ENCODE assay signal across 16 cellular contexts in genomic region chr20:15155848-15156401, GRCh38.
A peak's percentile ranks its signal among the peaks of the same experiment; 100 is the strongest.
DNase-seq lines count a peak whose midpoint lies in the region; ATAC-seq and TF ChIP-seq lines count a peak whose summit lies in the region.
"Had no signal": no experiment of that assay in that cellular context is flagged by ENCODE, and none has a peak within 500 bp of the region (broad histone marks: within the 10 kb centered on the region; RNA-seq: fewer than 3 reads in every experiment).

No MANE protein-coding gene starts in this region.

- no peak overlapping the region for H3K4me3 Mint-ChIP-seq in stimulated activated effector memory CD8-positive, alpha-beta T cell treated with anti-CD3 and anti-CD28 coated beads, Interleukin-12 subunit alpha, Interleukin-12 subunit beta, amount 100 ng/mL, for 72 hours
- H3K4me3 Mint-ChIP-seq: CD4-positive, CD25-positive, alpha-beta regulatory T cell had no signal

- DNase-seq in activated naive CD4-positive, alpha-beta T cell treated with anti-CD3 and anti-CD28 coated beads, Interleukin-2, amount 50 U/mL, for 72 hours (ENCODE audit: low spot score in 2 of 2) = no peak
- DNase-seq in activated naive CD4-positive, alpha-beta T cell treated with Interleukin-2 at 50 U/mL for 16 hours = no peak
- DNase-seq in PC-3 = peak; percentile 78
- peak; percentile 75 to 84 for DNase-seq in foreskin keratinocyte
- DNase-seq in stimulated activated effector memory CD8-positive, alpha-beta T cell treated with anti-CD3 and anti-CD28 coated beads, Interleukin-12 subunit alpha, Interleukin-12 subunit beta, amount 100 ng/mL, for 72 hours (ENCODE audit: low spot score in 2 of 2) = no peak
- DNase-seq in cerebellar cortex (ENCODE audit: low spot score) = no peak
- no peak for DNase-seq in right cardiac atrium
- no peak for DNase-seq in MV-4-11 (lab: John Stamatoyannopoulos, UW)
- DNase-seq: Calu3; CD4-positive, CD25-positive, alpha-beta regulatory T cell; DMS79 treated with DMSO at 0.1 percent for 48 hours; GDM1; NCI-H1092 treated with DMSO at 0.1 percent for 48 hours; NCI-H187 treated with DMSO at 0.1 percent for 48 hours; NCI-H2171; NCI-H510A had no signal

- no peaks in the 10 kb centered on the region for H3F3A ChIP-seq in PC-3 (ENCODE audit: low read length, unreplicated experiment)

- no TSS peak for BruUV-seq in PC-3 (replicated peaks; lab: Mats Ljungman, UMichigan)

- H3K4me3 ChIP-seq in PC-3 (ENCODE audit: low read length) (no peak overlapping the region), right cardiac atrium (ENCODE audit: low read length) (no peak overlapping the region)

- no peaks in the 10 kb centered on the region for H3K27me3 ChIP-seq in PC-3 (ENCODE audit: low read length)
- no peaks in the 10 kb centered on the region for H3K27me3 ChIP-seq in foreskin keratinocyte
- no peaks in the 10 kb centered on the region for H3K27me3 ChIP-seq in right cardiac atrium (ENCODE audit: control insufficient read depth, insufficient read depth)

- H3K9me3 ChIP-seq in PC-3 (ENCODE audit: low read length) = no peaks in the 10 kb centered on the region
- H3K9me3 ChIP-seq in right cardiac atrium (ENCODE audit: control insufficient read depth, low read length) = no peaks in the 10 kb centered on the region

- H3K27ac ChIP-seq in PC-3 (ENCODE audit: low read length) (peak overlapping the region; percentile 10; the same call in 1 of the 2 replicates), foreskin keratinocyte (no peak overlapping the region), right cardiac atrium (ENCODE audit: low read length) (no peak overlapping the region)

- ATAC-seq in activated naive CD4-positive, alpha-beta T cell treated with anti-CD3 and anti-CD28 coated beads, Interleukin-2, amount 50 U/mL, for 72 hours = peak; percentile 67 to 72
- ATAC-seq in PC-3 (peak; percentile 85), foreskin keratinocyte (peak; percentile 88), right cardiac atrium (no peak)
- ATAC-seq in stimulated activated effector memory CD8-positive, alpha-beta T cell treated with anti-CD3 and anti-CD28 coated beads, Interleukin-12 subunit alpha, Interleukin-12 subunit beta, amount 100 ng/mL, for 72 hours = peak; percentile 57

- no peak overlapping the region for H3K27ac Mint-ChIP-seq in activated naive CD4-positive, alpha-beta T cell treated with anti-CD3 and anti-CD28 coated beads, Interleukin-2, amount 50 U/mL, for 72 hours
- no peak overlapping the region for H3K27ac Mint-ChIP-seq in stimulated activated effector memory CD8-positive, alpha-beta T cell treated with anti-CD3 and anti-CD28 coated beads, Interleukin-12 subunit alpha, Interleukin-12 subunit beta, amount 100 ng/mL, for 72 hours
- H3K27ac Mint-ChIP-seq: CD4-positive, CD25-positive, alpha-beta regulatory T cell had no signal

- no peak overlapping the region for H3K9ac ChIP-seq in PC-3 (ENCODE audit: low read length)

- peaks cover 6% of the 10 kb centered on the region for H3K4me1 Mint-ChIP-seq in stimulated activated effector memory CD8-positive, alpha-beta T cell treated with anti-CD3 and anti-CD28 coated beads, Interleukin-12 subunit alpha, Interleukin-12 subunit beta, amount 100 ng/mL, for 72 hours
- H3K4me1 Mint-ChIP-seq: CD4-positive, CD25-positive, alpha-beta regulatory T cell had no signal

- no peak for TF ChIP-seq CTCF in PC-3 (conservative IDR thresholded peaks at IDR 0.05; ENCODE audit: low read depth, low read length)
- no peak for TF ChIP-seq CTCF in foreskin keratinocyte (conservative IDR thresholded peaks at IDR 0.05)

- intact Hi-C loops in PC-3 (cut with micrococcal nuclease) = no loop called here
- intact Hi-C loops in right cardiac atrium (cut with DNase I) = no loop called here

- H2AFZ ChIP-seq in PC-3 (ENCODE audit: low read length) = no peak overlapping the region

- H3K9me3 Mint-ChIP-seq in activated naive CD4-positive, alpha-beta T cell treated with anti-CD3 and anti-CD28 coated beads, Interleukin-2, amount 50 U/mL, for 72 hours = peaks cover 26 to 29% of the 10 kb centered on the region in 2 donors
- H3K9me3 Mint-ChIP-seq in stimulated activated effector memory CD8-positive, alpha-beta T cell treated with anti-CD3 and anti-CD28 coated beads, Interleukin-12 subunit alpha, Interleukin-12 subunit beta, amount 100 ng/mL, for 72 hours = peaks cover 26% of the 10 kb centered on the region

- H3K4me1 ChIP-seq in PC-3 (ENCODE audit: insufficient read depth, low read length) (peaks cover 16% of the 10 kb centered on the region), foreskin keratinocyte (peaks cover 15% of the 10 kb centered on the region), right cardiac atrium (ENCODE audit: control insufficient read depth, insufficient read depth, low read length) (no peaks in the 10 kb centered on the region)

- H3K36me3 Mint-ChIP-seq in activated naive CD4-positive, alpha-beta T cell treated with anti-CD3 and anti-CD28 coated beads, Interleukin-2, amount 50 U/mL, for 72 hours = peaks cover 11 to 18% of the 10 kb centered on the region in 2 donors
- no peaks in the 10 kb centered on the region for H3K36me3 Mint-ChIP-seq in stimulated activated effector memory CD8-positive, alpha-beta T cell treated with anti-CD3 and anti-CD28 coated beads, Interleukin-12 subunit alpha, Interleukin-12 subunit beta, amount 100 ng/mL, for 72 hours
- H3K36me3 Mint-ChIP-seq: CD4-positive, CD25-positive, alpha-beta regulatory T cell had no signal

- no peaks in the 10 kb centered on the region for H3K9me2 ChIP-seq in PC-3 (replicated peaks; ENCODE audit: low read length)

- H4K20me1 ChIP-seq in PC-3 (ENCODE audit: low read length) = no peaks in the 10 kb centered on the region

- no peaks in the 10 kb centered on the region for H3K36me3 ChIP-seq in PC-3 (ENCODE audit: low read depth, low read length)

- no peaks in the 10 kb centered on the region for H3K79me2 ChIP-seq in PC-3 (ENCODE audit: low read length)

- POLR2A ChIA-PET in PC-3 (lab: Charles Lee; ENCODE audit: unreplicated experiment) = no interaction called here

- H3K4me2 ChIP-seq in PC-3 (ENCODE audit: low read length) = 0 out of 2 replicates have a peak overlapping the region, but pooled peaks have one; percentile 5

- CTCF ChIA-PET in PC-3 (lab: Charles Lee) = no interaction called here

Comparison
In these comparisons a context has a peak if more than half of its experiments do, and no peak if none do; other contexts are left out.
1. ATAC-seq: peak in activated naive CD4-positive, alpha-beta T cell treated with anti-CD3 and anti-CD28 coated beads, Interleukin-2, amount 50 U/mL, for 72 hours (2 of 2), PC-3 (single experiment), foreskin keratinocyte (single experiment) and stimulated activated effector memory CD8-positive, alpha-beta T cell treated with anti-CD3 and anti-CD28 coated beads, Interleukin-12 subunit alpha, Interleukin-12 subunit beta, amount 100 ng/mL, for 72 hours (single experiment); none in right cardiac atrium (0 of 2).
2. DNase-seq: peak in PC-3 (single experiment) and foreskin keratinocyte (2 of 2); none in activated naive CD4-positive, alpha-beta T cell treated with anti-CD3 and anti-CD28 coated beads, Interleukin-2, amount 50 U/mL, for 72 hours (0 of 2), activated naive CD4-positive, alpha-beta T cell treated with Interleukin-2 at 50 U/mL for 16 hours (single experiment), stimulated activated effector memory CD8-positive, alpha-beta T cell treated with anti-CD3 and anti-CD28 coated beads, Interleukin-12 subunit alpha, Interleukin-12 subunit beta, amount 100 ng/mL, for 72 hours (0 of 2), cerebellar cortex (single experiment), right cardiac atrium (0 of 3) and MV-4-11 (single experiment).